8 cellular contexts compared by ENCODE assay signal in genomic region chr15:64895285-64896065, GRCh38. TPM values are rescaled to one million over a fixed set of nuclear protein-coding genes. Genes with fewer than 3 reads are reported as not detected.
A peak's percentile ranks its signal among the peaks of the same experiment; 100 is the strongest.
DNase-seq lines count a peak whose midpoint lies in the region; TF ChIP-seq lines count a peak whose summit lies in the region.

No MANE protein-coding gene starts in this region.

- H2AFZ ChIP-seq in Loucy (ENCODE audit: low read length), result peak overlapping the region; percentile 35; the same call in 1 of the 2 replicates
- no peak overlapping the region for H2AFZ ChIP-seq in smooth muscle cell (ENCODE audit: low read depth)

- H3K27ac Mint-ChIP-seq in activated T-helper 1 cell treated with anti-CD3 and anti-CD28 coated beads, Interleukin-12 subunit alpha, Interleukin-12 subunit beta, Interleukin-2, Interleukin-4 antibody, amounts not matched to agents 30 ng/mL and 10 ng/mL and 1 ng/mL, durations not matched to agents 14 hours and 24 hours and 36 hours, result peak overlapping the region; percentile 100

- peak overlapping the region; percentile 86 for H3K4me3 ChIP-seq in Loucy (ENCODE audit: low read length, poor library complexity, severe bottlenecking)
- peak overlapping the region; percentile 57 for H3K4me3 ChIP-seq in left ventricle myocardium inferior
- no peak overlapping the region for H3K4me3 ChIP-seq in smooth muscle cell

- peak; percentile 43 for TF ChIP-seq CTCF in Loucy (conservative IDR thresholded peaks at IDR 0.05; ENCODE audit: low read length)
- TF ChIP-seq CTCF in left ventricle myocardium inferior (IDR thresholded peaks at IDR 0.05; ENCODE audit: borderline replicate concordance), result no peak
- TF ChIP-seq CTCF in smooth muscle cell (IDR thresholded peaks at IDR 0.05; ENCODE audit: borderline replicate concordance, insufficient read depth, poor library complexity, severe bottlenecking), result no peak

- H3K9me3 ChIP-seq in Loucy (ENCODE audit: insufficient read depth, low read depth, low read length) (no peaks in the 10 kb centered on the region), left ventricle myocardium inferior (replicated peaks) (peaks cover 5% of the 10 kb centered on the region), smooth muscle cell (replicated peaks; ENCODE audit: low read depth) (no peaks in the 10 kb centered on the region)

- peaks cover 21% of the 10 kb centered on the region; the same call in 1 of the 2 replicates for H3F3A ChIP-seq in Loucy (ENCODE audit: low read depth)
- peaks cover 39% of the 10 kb centered on the region for H3F3A ChIP-seq in smooth muscle cell (ENCODE audit: low read depth)

- H3K4me1 Mint-ChIP-seq in activated T-helper 1 cell treated with anti-CD3 and anti-CD28 coated beads, Interleukin-12 subunit alpha, Interleukin-12 subunit beta, Interleukin-2, Interleukin-4 antibody, amounts not matched to agents 30 ng/mL and 10 ng/mL and 1 ng/mL, durations not matched to agents 14 hours and 24 hours and 36 hours (ENCODE audit: low read depth), result peaks cover 75% of the 10 kb centered on the region

- H3K4me1 ChIP-seq in Loucy (ENCODE audit: insufficient read depth, low read length, poor library complexity, severe bottlenecking) (peaks cover 63% of the 10 kb centered on the region), left ventricle myocardium inferior (peaks cover 62% of the 10 kb centered on the region), smooth muscle cell (ENCODE audit: low read depth) (peaks cover 44% of the 10 kb centered on the region)

- H3K9me3 Mint-ChIP-seq in activated T-helper 1 cell treated with anti-CD3 and anti-CD28 coated beads, Interleukin-12 subunit alpha, Interleukin-12 subunit beta, Interleukin-2, Interleukin-4 antibody, amounts not matched to agents 30 ng/mL and 10 ng/mL and 1 ng/mL, durations not matched to agents 14 hours and 24 hours and 36 hours, result no peaks in the 10 kb centered on the region

- H3K9ac ChIP-seq in Loucy (ENCODE audit: low read depth, low read length, poor library complexity, severe bottlenecking) (peak overlapping the region; percentile 93), smooth muscle cell (ENCODE audit: low read depth) (no peak overlapping the region)

- H3K9me2 ChIP-seq in Loucy (replicated peaks; ENCODE audit: low read depth, low read length), result no peaks in the 10 kb centered on the region

- peaks cover 3% of the 10 kb centered on the region for H3K36me3 Mint-ChIP-seq in activated T-helper 1 cell treated with anti-CD3 and anti-CD28 coated beads, Interleukin-12 subunit alpha, Interleukin-12 subunit beta, Interleukin-2, Interleukin-4 antibody, amounts not matched to agents 30 ng/mL and 10 ng/mL and 1 ng/mL, durations not matched to agents 14 hours and 24 hours and 36 hours (ENCODE audit: low read depth)

- no peaks in the 10 kb centered on the region for H4K20me1 ChIP-seq in Loucy (ENCODE audit: insufficient read depth, low read length, poor library complexity, severe bottlenecking)
- no peaks in the 10 kb centered on the region for H4K20me1 ChIP-seq in smooth muscle cell (ENCODE audit: low read depth)

- peak; percentile 36 to 37 for DNase-seq in stimulated activated CD4-positive, alpha-beta T cell treated with anti-CD3 and anti-CD28 coated beads, Interleukin-1b, Interleukin-23, amount 100 ng/mL, for 4 hours (ENCODE audit: low read depth in 2 of 2)
- no peak for DNase-seq in stimulated activated CD4-positive, alpha-beta T cell treated with anti-CD3 and anti-CD28 coated beads, Interleukin-1b, Interleukin-23, amount 100 ng/mL, for 48 hours
- peak; percentile 59 for DNase-seq in activated T-helper 1 cell treated with anti-CD3 and anti-CD28 coated beads, Interleukin-12 subunit alpha, Interleukin-12 subunit beta, Interleukin-2, Interleukin-4 antibody, amounts not matched to agents 30 ng/mL and 10 ng/mL and 1 ng/mL, durations not matched to agents 14 hours and 24 hours and 36 hours (ENCODE audit: low spot score)
- DNase-seq in left ventricle myocardium inferior, result no peak
- no peak for DNase-seq in smooth muscle cell (lab: John Stamatoyannopoulos, UW; ENCODE audit: unreplicated experiment)
- DNase-seq in T-helper 9 cell, result no peak
- DNase-seq in NCI-H2227 treated with DMSO at 0.1 percent for 48 hours (lab: John Stamatoyannopoulos, UW), result no peak

- peak overlapping the region; percentile 94 for H3K27ac ChIP-seq in left ventricle myocardium inferior (replicated peaks)
- peak overlapping the region; percentile 48 for H3K27ac ChIP-seq in smooth muscle cell (ENCODE audit: low read depth)

- no peaks in the 10 kb centered on the region for H3K79me2 ChIP-seq in Loucy (ENCODE audit: insufficient read depth, low read length)
- H3K79me2 ChIP-seq in smooth muscle cell (ENCODE audit: low read depth), result no peaks in the 10 kb centered on the region

- H3K27me3 ChIP-seq in Loucy (ENCODE audit: insufficient read depth, low read length, poor library complexity, severe bottlenecking) (no peaks in the 10 kb centered on the region), left ventricle myocardium inferior (ENCODE audit: low read depth) (no peaks in the 10 kb centered on the region), smooth muscle cell (ENCODE audit: low read depth) (no peaks in the 10 kb centered on the region)

- no peaks in the 10 kb centered on the region for H3K27me3 Mint-ChIP-seq in activated T-helper 1 cell treated with anti-CD3 and anti-CD28 coated beads, Interleukin-12 subunit alpha, Interleukin-12 subunit beta, Interleukin-2, Interleukin-4 antibody, amounts not matched to agents 30 ng/mL and 10 ng/mL and 1 ng/mL, durations not matched to agents 14 hours and 24 hours and 36 hours (ENCODE audit: insufficient read depth)

- H3K36me3 ChIP-seq in Loucy (ENCODE audit: insufficient read depth, low read length) (no peaks in the 10 kb centered on the region), left ventricle myocardium inferior (no peaks in the 10 kb centered on the region), smooth muscle cell (ENCODE audit: low read depth) (no peaks in the 10 kb centered on the region)

- H3K4me2 ChIP-seq in Loucy (ENCODE audit: low read depth, low read length, poor library complexity, severe bottlenecking) (peak overlapping the region; percentile 100), smooth muscle cell (peak overlapping the region; percentile 87)

- peak overlapping the region; percentile 93 for H3K4me3 Mint-ChIP-seq in activated T-helper 1 cell treated with anti-CD3 and anti-CD28 coated beads, Interleukin-12 subunit alpha, Interleukin-12 subunit beta, Interleukin-2, Interleukin-4 antibody, amounts not matched to agents 30 ng/mL and 10 ng/mL and 1 ng/mL, durations not matched to agents 14 hours and 24 hours and 36 hours

- intact Hi-C loops in activated T-helper 1 cell treated with anti-CD3 and anti-CD28 coated beads, Interleukin-12 subunit alpha, Interleukin-12 subunit beta, Interleukin-2, Interleukin-4 antibody, amounts not matched to agents 30 ng/mL and 10 ng/mL and 1 ng/mL, durations not matched to agents 14 hours and 24 hours and 36 hours (cut with micrococcal nuclease), result loop anchor here (1.0 to 10.0 kb wide), 6 partner anchors 13 to 972 kb away; partner anchors contain the start of genes ANKDD1A, DENND4A, PLEKHO2 and RAB11A
- intact Hi-C loops in left ventricle myocardium inferior (cut with micrococcal nuclease), result loop anchor here (10.0 kb wide), 1 partner anchor 51 kb away; the partner anchor contains the start of gene PLEKHO2

- 50% methylated on average over 5 of the region's 6 CpGs for WGBS in smooth muscle cell (ENCODE audit: low lambda C conversion rate)

RNA-seq across cellular contexts. Expression of gene ANKDD1A, which starts 16.2 kb away (rescaled TPM):
- total RNA-seq in activated T-helper 1 cell treated with anti-CD3 and anti-CD28 coated beads, Interleukin-12 subunit alpha, Interleukin-12 subunit beta, Interleukin-2, Interleukin-4 antibody, amounts not matched to agents 30 ng/mL and 10 ng/mL and 1 ng/mL, durations not matched to agents 14 hours and 24 hours and 36 hours, result 0.93 and 1.3 TPM in 2 replicates
- 1.8 TPM for total RNA-seq in left ventricle myocardium inferior
- total RNA-seq in smooth muscle cell, result 1.3 and 1.7 TPM in 2 replicates
- 2.8 and 5.6 TPM in 2 replicates for polyA plus RNA-seq in smooth muscle cell

RNA-seq across cellular contexts. Expression of gene PLEKHO2, which starts 53.8 kb away (rescaled TPM):
- total RNA-seq in activated T-helper 1 cell treated with anti-CD3 and anti-CD28 coated beads, Interleukin-12 subunit alpha, Interleukin-12 subunit beta, Interleukin-2, Interleukin-4 antibody, amounts not matched to agents 30 ng/mL and 10 ng/mL and 1 ng/mL, durations not matched to agents 14 hours and 24 hours and 36 hours, result 17.0 and 17.8 TPM in 2 replicates
- total RNA-seq in left ventricle myocardium inferior (8.0 TPM), smooth muscle cell (7.9 and 13.7 TPM in 2 replicates)
- polyA plus RNA-seq in smooth muscle cell, result 16.3 and 20.0 TPM in 2 replicates

Comparison
In these comparisons a context has a peak if more than half of its experiments do, and no peak if none do; other contexts are left out.
1. DNase-seq: peak in stimulated activated CD4-positive, alpha-beta T cell treated with anti-CD3 and anti-CD28 coated beads, Interleukin-1b, Interleukin-23, amount 100 ng/mL, for 4 hours (2 of 2) and activated T-helper 1 cell treated with anti-CD3 and anti-CD28 coated beads, Interleukin-12 subunit alpha, Interleukin-12 subunit beta, Interleukin-2, Interleukin-4 antibody, amounts not matched to agents 30 ng/mL and 10 ng/mL and 1 ng/mL, durations not matched to agents 14 hours and 24 hours and 36 hours (single experiment); none in stimulated activated CD4-positive, alpha-beta T cell treated with anti-CD3 and anti-CD28 coated beads, Interleukin-1b, Interleukin-23, amount 100 ng/mL, for 48 hours (single experiment), left ventricle myocardium inferior (single experiment), smooth muscle cell (single experiment), T-helper 9 cell (single experiment) and NCI-H2227 treated with DMSO at 0.1 percent for 48 hours (single experiment).